11 cellular contexts compared by ENCODE assay signal in the genomic region with DNA sequence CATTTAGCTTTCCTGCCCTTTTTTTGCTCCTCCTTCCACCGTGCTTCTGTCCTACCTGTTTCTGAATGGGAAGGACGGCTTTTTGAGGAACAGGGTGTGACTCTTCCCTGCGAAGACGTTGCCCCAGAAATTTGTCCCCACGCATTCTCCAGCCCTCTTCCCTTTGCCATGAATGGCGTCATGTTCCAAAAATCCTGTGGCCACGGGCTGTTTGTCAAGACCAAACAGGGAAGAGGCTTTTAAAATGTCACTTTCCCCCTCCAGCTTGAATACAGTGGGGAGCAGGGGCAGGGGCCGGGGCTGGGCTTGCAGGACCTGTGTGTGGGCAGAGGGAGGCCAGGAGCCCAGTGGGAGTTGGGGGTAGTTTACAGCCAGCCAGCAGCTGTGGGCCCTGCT. TPM values are rescaled to one million over a fixed set of nuclear protein-coding genes. Genes with fewer than 3 reads are reported as not detected.
A peak's percentile ranks its signal among the peaks of the same experiment; 100 is the strongest.
DNase-seq lines count a peak whose midpoint lies in the region; ATAC-seq, FAIRE-seq and TF ChIP-seq lines count a peak whose summit lies in the region.
"Had no signal": no experiment of that assay in that cellular context is flagged by ENCODE, and none has a peak within 500 bp of the region (broad histone marks: within the 10 kb centered on the region; RNA-seq: fewer than 3 reads in every experiment).

No MANE protein-coding gene starts in this region.

- no peak overlapping the region for H3K4me3 ChIP-seq in sigmoid colon

- peak overlapping the region; percentile 36 to 67 (median 44) for H3K27ac ChIP-seq in sigmoid colon

- no peaks in the 10 kb centered on the region for H3K9me3 ChIP-seq in sigmoid colon

- ATAC-seq in GM18861 (IDR thresholded peaks at IDR 0.05; ENCODE audit: unreplicated experiment), result no peak
- ATAC-seq: activated T-cell treated with anti-CD3 and anti-CD28 coated beads, Interleukin-2, amount 50 U/mL, for 4 hours had no signal

- H3K9me3 Mint-ChIP-seq in brain, result no peaks in the 10 kb centered on the region
- H3K9me3 Mint-ChIP-seq: activated T-cell treated with anti-CD3 and anti-CD28 coated beads, Interleukin-2, amount 50 U/mL, for 4 hours had no signal

- peaks cover 0 to 6% (median 0%) of the 10 kb centered on the region in 4 donors for H3K36me3 ChIP-seq in sigmoid colon

- no peak for TF ChIP-seq EP300 in sigmoid colon (IDR thresholded peaks at IDR 0.05)

- FAIRE-seq in frontal cortex (lab: Jason Lieb, UNC), result no peak

- H3K36me3 Mint-ChIP-seq in brain, result peaks cover 10% of the 10 kb centered on the region

- H3K4me1 ChIP-seq in sigmoid colon, result peaks cover 0 to 77% (median 62%) of the 10 kb centered on the region in 4 donors

- no peaks in the 10 kb centered on the region for H3K27me3 ChIP-seq in sigmoid colon

- H3K27ac Mint-ChIP-seq in brain, result peak overlapping the region in 3 of 5 experiments; percentile 46 to 83 (median 59)

- 73 to 79% methylated on average over 8 of the region's 8 CpGs for WGBS in sigmoid colon, 2 donors

- no peak for TF ChIP-seq POLR2A in sigmoid colon (IDR thresholded peaks at IDR 0.05)

- no peak for TF ChIP-seq CTCF in brain (conservative IDR thresholded peaks at IDR 0.05)
- no peak for TF ChIP-seq CTCF in sigmoid colon (IDR thresholded peaks at IDR 0.05)

- DNase-seq in AG20443 (ENCODE audit: low spot score) (peak; percentile 84), hepatic stellate cell (ENCODE audit: low spot score) (peak; percentile 72), sigmoid colon (peak; percentile 63), NCI-H2107 treated with DMSO at 0.1 percent for 48 hours (lab: John Stamatoyannopoulos, UW; ENCODE audit: unreplicated experiment) (no peak), frontal cortex (ENCODE audit: low spot score in 2 of 2) (no peak)
- no peak for DNase-seq in activated CD4-positive, CD25-positive, alpha-beta regulatory T cell (lab: John Stamatoyannopoulos, UW)
- DNase-seq: activated T-cell treated with anti-CD3 and anti-CD28 coated beads, Interleukin-2, amount 50 U/mL, for 4 hours; MV-4-11; NCI-H526 had no signal

- peaks cover 81% of the 10 kb centered on the region for H3K4me1 Mint-ChIP-seq in brain

- H3K27me3 Mint-ChIP-seq in brain, result no peaks in the 10 kb centered on the region

- intact Hi-C loops in sigmoid colon (cut with DNase I), result no loop called here

- no peak overlapping the region for H3K4me3 Mint-ChIP-seq in brain
- H3K4me3 Mint-ChIP-seq: activated T-cell treated with anti-CD3 and anti-CD28 coated beads, Interleukin-2, amount 50 U/mL, for 4 hours had no signal

RNA-seq across cellular contexts. Expression of gene MPRIP, which starts 13.9 kb away (rescaled TPM):
- polyA plus RNA-seq in brain (ENCODE audit: insufficient read depth, low read depth, low replicate concordance), result 123 TPM
- 100 to 1,000 TPM in 1 of 4 donors, 10 to 100 TPM in 3; 59.6 to 101 (median 80.4) TPM for total RNA-seq in sigmoid colon
- polyA plus RNA-seq in sigmoid colon, result 100 to 1,000 TPM in 1 of 3 donors, 10 to 100 TPM in 2; 43.2 to 113 (median 67.9) TPM
- 131 TPM for total RNA-seq in frontal cortex

Comparison
In these comparisons a context has a peak if more than half of its experiments do, and no peak if none do; other contexts are left out.
1. DNase-seq: peak in AG20443 (single experiment), hepatic stellate cell (single experiment) and sigmoid colon (single experiment); none in NCI-H2107 treated with DMSO at 0.1 percent for 48 hours (single experiment), frontal cortex (0 of 2) and activated CD4-positive, CD25-positive, alpha-beta regulatory T cell (0 of 4).